9 cellular contexts compared by ENCODE assay signal in genomic region chr1:109718495-109718894, GRCh38. TPM values are rescaled to one million over a fixed set of nuclear protein-coding genes. Genes with fewer than 3 reads are reported as not detected.
DNase-seq lines count a peak whose midpoint lies in the region; ATAC-seq, FAIRE-seq and TF ChIP-seq lines count a peak whose summit lies in the region.
"Had no signal": no experiment of that assay in that cellular context is flagged by ENCODE, and none has a peak within 500 bp of the region (broad histone marks: within the 10 kb centered on the region; RNA-seq: fewer than 3 reads in every experiment).

No MANE protein-coding gene starts in this region.

- H2AFZ ChIP-seq in H1 (ENCODE audit: low read length) = no peak overlapping the region

- H3K56ac ChIP-seq in H1 (replicated peaks; ENCODE audit: insufficient read length, low read depth, low read length) = no peak overlapping the region

- no peak overlapping the region for H2BK120ac ChIP-seq in H1 (replicated peaks; ENCODE audit: low read depth, low read length)

- no peaks in the 10 kb centered on the region for H3K79me1 ChIP-seq in H1 (ENCODE audit: low read depth, low read length)

- no peaks in the 10 kb centered on the region for H3K36me3 ChIP-seq in H1 (ENCODE audit: control insufficient read depth in 2 of 4, insufficient read depth in 4 of 4, low read length in 3 of 4)
- no peaks in the 10 kb centered on the region for H3K36me3 ChIP-seq in transverse colon

- no peaks in the 10 kb centered on the region for H3K79me2 ChIP-seq in H1 (ENCODE audit: control insufficient read depth in 1 of 2, insufficient read depth in 2 of 2, low read length in 2 of 2)

- in situ Hi-C loops in transverse colon (cut with MboI; ENCODE audit: low pct_ligation_motif_present in 1 of 4, low pct_unique_long_range_greater_than_20kb in 1 of 4, low sequenced_read_pairs in 3 of 4) = no loop called here

- no peak overlapping the region for H3K4ac ChIP-seq in H1 (replicated peaks; ENCODE audit: insufficient read length, low read depth, low read length)

- no peak for ATAC-seq in activated CD8-positive, alpha-beta T cell treated with anti-CD3 and anti-CD28 coated beads, Interleukin-2, amount 10 ng/mL, durations not matched to agents 7 days and 5 days
- no peak for ATAC-seq in activated CD8-positive, alpha-beta T cell treated with anti-CD3 and anti-CD28 coated beads for 36 hours
- ATAC-seq: naive thymus-derived CD8-positive, alpha-beta T cell had no signal

- H2AK5ac ChIP-seq in H1 (ENCODE audit: low read depth, low read length) = no peak overlapping the region

- no peaks in the 10 kb centered on the region for H3K9me3 ChIP-seq in H1 (ENCODE audit: insufficient read depth in 2 of 2, low read depth in 1 of 2, low read length in 1 of 2)
- H3K9me3 ChIP-seq in transverse colon = no peaks in the 10 kb centered on the region

- H2BK15ac ChIP-seq in H1 (ENCODE audit: low read length) = no peak overlapping the region

- H3K4me2 ChIP-seq in H1 (ENCODE audit: insufficient read depth in 1 of 2, low read depth in 2 of 2, low read length in 2 of 2) = no peak overlapping the region

- H3K4me1 Mint-ChIP-seq in activated CD8-positive, alpha-beta T cell treated with anti-CD3 and anti-CD28 coated beads, Interleukin-2, amount 10 ng/mL, durations not matched to agents 7 days and 5 days (ENCODE audit: low read depth) = no peaks in the 10 kb centered on the region
- H3K4me1 Mint-ChIP-seq in activated CD8-positive, alpha-beta T cell treated with anti-CD3 and anti-CD28 coated beads for 36 hours (ENCODE audit: low read depth) = peaks cover 4% of the 10 kb centered on the region

- no peaks in the 10 kb centered on the region for H3K9me3 Mint-ChIP-seq in activated CD8-positive, alpha-beta T cell treated with anti-CD3 and anti-CD28 coated beads, Interleukin-2, amount 10 ng/mL, durations not matched to agents 7 days and 5 days (ENCODE audit: insufficient read depth)
- H3K9me3 Mint-ChIP-seq in activated CD8-positive, alpha-beta T cell treated with anti-CD3 and anti-CD28 coated beads for 36 hours = no peaks in the 10 kb centered on the region
- H3K9me3 Mint-ChIP-seq: activated T-helper 2 cell treated with anti-CD3 and anti-CD28 coated beads, Interferon-gamma antibody, Interleukin-2, Interleukin-4, amounts not matched to agents 10 μg/mL and 5 μg/mL and 100 μg/mL, durations not matched to agents 14 hours and 24 hours and 36 hours; naive thymus-derived CD8-positive, alpha-beta T cell had no signal

- H3K4me3 ChIP-seq in H1 (ENCODE audit: extremely low read depth in 1 of 4, insufficient read depth in 2 of 4, low read depth in 3 of 4, low read length in 4 of 4) (no peak overlapping the region), transverse colon (no peak overlapping the region)

- no peaks in the 10 kb centered on the region for H4K20me1 ChIP-seq in H1 (replicated peaks in 1 of 2; ENCODE audit: control insufficient read depth in 1 of 2, insufficient read depth in 2 of 2, low read length in 2 of 2)

- H4K8ac ChIP-seq in H1 (ENCODE audit: extremely low read depth, insufficient read depth, low read length) = no peak overlapping the region

- no peak overlapping the region for H2BK5ac ChIP-seq in H1 (ENCODE audit: low read depth, low read length)

- H3K4me1 ChIP-seq in H1 (replicated peaks in 1 of 4; ENCODE audit: control insufficient read depth in 3 of 4, insufficient read depth in 4 of 4, low read length in 3 of 4) (no peaks in the 10 kb centered on the region), transverse colon (peaks cover 0 to 4% (median under 1%) of the 10 kb centered on the region in 4 donors)

- POLR2A ChIA-PET in activated CD8-positive, alpha-beta T cell treated with anti-CD3 and anti-CD28 coated beads, Interleukin-2, amount 10 ng/mL, durations not matched to agents 7 days and 5 days (lab: Charles Lee) = no interaction called here
- POLR2A ChIA-PET in activated CD8-positive, alpha-beta T cell treated with anti-CD3 and anti-CD28 coated beads for 36 hours (lab: Charles Lee) = no interaction called here
- POLR2A ChIA-PET in H1 (lab: Charles Lee; ENCODE audit: partially characterized antibody) = no interaction called here

- no peak overlapping the region for H3K4me3 Mint-ChIP-seq in activated CD8-positive, alpha-beta T cell treated with anti-CD3 and anti-CD28 coated beads, Interleukin-2, amount 10 ng/mL, durations not matched to agents 7 days and 5 days
- no peak overlapping the region for H3K4me3 Mint-ChIP-seq in activated CD8-positive, alpha-beta T cell treated with anti-CD3 and anti-CD28 coated beads for 36 hours
- H3K4me3 Mint-ChIP-seq: naive thymus-derived CD8-positive, alpha-beta T cell had no signal

- H3K27ac Mint-ChIP-seq in activated CD8-positive, alpha-beta T cell treated with anti-CD3 and anti-CD28 coated beads, Interleukin-2, amount 10 ng/mL, durations not matched to agents 7 days and 5 days = peak overlapping the region; percentile 47
- no peak overlapping the region for H3K27ac Mint-ChIP-seq in activated CD8-positive, alpha-beta T cell treated with anti-CD3 and anti-CD28 coated beads for 36 hours
- H3K27ac Mint-ChIP-seq: activated T-helper 2 cell treated with anti-CD3 and anti-CD28 coated beads, Interferon-gamma antibody, Interleukin-2, Interleukin-4, amounts not matched to agents 10 μg/mL and 5 μg/mL and 100 μg/mL, durations not matched to agents 14 hours and 24 hours and 36 hours; naive thymus-derived CD8-positive, alpha-beta T cell had no signal

- intact Hi-C loops in activated CD8-positive, alpha-beta T cell treated with anti-CD3 and anti-CD28 coated beads for 36 hours (cut with micrococcal nuclease) = no loop called here
- intact Hi-C loops in transverse colon (cut with DNase I; ENCODE audit: low total_unique reads) = no loop called here

- TF ChIP-seq RAD21 in H1 (IDR thresholded peaks at IDR 0.05 in 1 of 2, conservative IDR thresholded peaks at IDR 0.05 in 1 of 2; ENCODE audit: low read depth in 2 of 2, low read length in 2 of 2) = peak; percentile 29 to 50

- H3K36me3 Mint-ChIP-seq in activated CD8-positive, alpha-beta T cell treated with anti-CD3 and anti-CD28 coated beads, Interleukin-2, amount 10 ng/mL, durations not matched to agents 7 days and 5 days (ENCODE audit: low read depth) = no peaks in the 10 kb centered on the region
- no peaks in the 10 kb centered on the region for H3K36me3 Mint-ChIP-seq in activated CD8-positive, alpha-beta T cell treated with anti-CD3 and anti-CD28 coated beads for 36 hours (ENCODE audit: low read depth)
- H3K36me3 Mint-ChIP-seq: naive thymus-derived CD8-positive, alpha-beta T cell had no signal

- H3K14ac ChIP-seq in H1 (ENCODE audit: insufficient read length) = no peak overlapping the region

- DNase-seq in activated CD8-positive, alpha-beta T cell treated with anti-CD3 and anti-CD28 coated beads, Interleukin-2, amount 10 ng/mL, durations not matched to agents 7 days and 5 days = no peak
- DNase-seq in activated CD8-positive, alpha-beta T cell treated with anti-CD3 and anti-CD28 coated beads for 36 hours = no peak
- DNase-seq in H1 (ENCODE audit: low read depth in 1 of 2, low spot score in 2 of 2) = no peak
- DNase-seq in transverse colon = no peak
- DNase-seq in GM20000 (ENCODE audit: low spot score) = no peak
- DNase-seq in stimulated activated CD4-positive, alpha-beta T cell treated with anti-CD3 and anti-CD28 coated beads, Interleukin-15, amount 100 ng/mL, for 24 hours = no peak
- DNase-seq: MV-4-11; naive thymus-derived CD8-positive, alpha-beta T cell had no signal

- no peak overlapping the region for H3K27ac ChIP-seq in H1 (ENCODE audit: low read depth, low read length)
- no peak overlapping the region for H3K27ac ChIP-seq in transverse colon

- no peak overlapping the region for H4K5ac ChIP-seq in H1 (ENCODE audit: insufficient read length, low read depth, low read length)

- no peak overlapping the region for H2BK12ac ChIP-seq in H1 (ENCODE audit: low read depth, low read length)

- 90% methylated on average over 2 of the region's 2 CpGs; no CpG with 5 or more reads in 1 of the 2 experiments for WGBS in H1 (ENCODE audit: extremely low coverage in 1 of 2, insufficient coverage in 1 of 2, insufficient read length in 1 of 2, insufficient replicate concordance in 2 of 2, low coverage in 1 of 2, low lambda C conversion rate in 2 of 2, missing lambda C conversion rate in 1 of 2), 2 experiments
- WGBS in transverse colon (ENCODE audit: low coverage in 1 of 2), 2 donors = 60 to 80% methylated on average over 1 to 2 of the region's 2 CpGs

- TF ChIP-seq POLR2A in H1 (IDR thresholded peaks at IDR 0.05; ENCODE audit: control extremely low read depth in 1 of 2, low read depth in 2 of 2, low read length in 2 of 2) (no peak), transverse colon (IDR thresholded peaks at IDR 0.05) (no peak)

- peaks cover 13% of the 10 kb centered on the region for H3K27me3 Mint-ChIP-seq in activated CD8-positive, alpha-beta T cell treated with anti-CD3 and anti-CD28 coated beads, Interleukin-2, amount 10 ng/mL, durations not matched to agents 7 days and 5 days (ENCODE audit: low read depth)
- H3K27me3 Mint-ChIP-seq in activated CD8-positive, alpha-beta T cell treated with anti-CD3 and anti-CD28 coated beads for 36 hours = peaks cover 4% of the 10 kb centered on the region

- no peak for TF ChIP-seq CTCF in activated CD8-positive, alpha-beta T cell treated with anti-CD3 and anti-CD28 coated beads for 36 hours (IDR thresholded peaks at IDR 0.05)
- TF ChIP-seq CTCF in H1 (IDR thresholded peaks at IDR 0.05; ENCODE audit: control extremely low read depth in 1 of 3, insufficient read depth in 1 of 3, low read depth in 1 of 3, low read length in 3 of 3) = peak in 1 of 3 experiments; percentile 10; a peak in 1 of 4 replicates
- peak in 4 of 5 experiments; percentile 18 to 44 (median 30) for TF ChIP-seq CTCF in transverse colon (IDR thresholded peaks at IDR 0.05)
- no peak for TF ChIP-seq CTCF in GM20000 (IDR thresholded peaks at IDR 0.05; ENCODE audit: extremely low read depth, missing control alignments)

- no peak overlapping the region for H3K18ac ChIP-seq in H1 (ENCODE audit: extremely low read depth, low read length)

- no peaks in the 10 kb centered on the region for H3K27me3 ChIP-seq in H1 (replicated peaks in 1 of 4; ENCODE audit: control insufficient read depth in 3 of 4, extremely low read depth in 1 of 4, insufficient read depth in 3 of 4, low read length in 3 of 4)
- H3K27me3 ChIP-seq in transverse colon = no peaks in the 10 kb centered on the region

- H3K23ac ChIP-seq in H1 (ENCODE audit: insufficient read length) = no peak overlapping the region

- CTCF ChIA-PET in activated CD8-positive, alpha-beta T cell treated with anti-CD3 and anti-CD28 coated beads, Interleukin-2, amount 10 ng/mL, durations not matched to agents 7 days and 5 days (lab: Charles Lee) = interaction anchor here (1.5 to 2.9 kb wide), 3 partner anchors 56 to 266 kb away, joined by 4 to 11 read pairs (median 7); partner anchors contain the start of gene AHCYL1
- CTCF ChIA-PET in activated CD8-positive, alpha-beta T cell treated with anti-CD3 and anti-CD28 coated beads for 36 hours (lab: Charles Lee) = interaction anchor here (0.9 to 1.1 kb wide), 3 partner anchors 56 to 777 kb away, joined by 3 read pairs; no protein-coding TSS in a partner anchor
- CTCF ChIA-PET in H1 (lab: Charles Lee; ENCODE audit: partially characterized antibody) = interaction anchor here (0.6 to 7.4 kb wide), 14 partner anchors 10 to 196 kb away, joined by 3 to 51 read pairs (median 4); partner anchors contain the start of gene GSTM1

- TF ChIP-seq EP300 in H1 (IDR thresholded peaks at IDR 0.05; ENCODE audit: borderline replicate concordance in 1 of 2, low read depth in 2 of 2, low read length in 2 of 2) (no peak), transverse colon (IDR thresholded peaks at IDR 0.05; ENCODE audit: low read depth) (no peak)

- no peaks in the 10 kb centered on the region for H3K23me2 ChIP-seq in H1 (ENCODE audit: low read depth, low read length)

- H2BK20ac ChIP-seq in H1 (ENCODE audit: low read length) = no peak overlapping the region

- FAIRE-seq in H1 (lab: Jason Lieb, UNC) = no peak

- H4K91ac ChIP-seq in H1 (replicated peaks; ENCODE audit: insufficient read length, low read length) = no peak overlapping the region

- H3K9ac ChIP-seq in H1 (replicated peaks in 1 of 4; ENCODE audit: extremely low read depth in 1 of 4, low read depth in 3 of 4, low read length in 3 of 4) = no peak overlapping the region

RNA-seq across cellular contexts. Expression of gene GSTM5, which starts 6.4 kb away (rescaled TPM):
- under 1 TPM in 1 of 2 experiments, not detected in 1; 0.05 TPM for total RNA-seq in activated CD8-positive, alpha-beta T cell treated with anti-CD3 and anti-CD28 coated beads, Interleukin-2, amount 10 ng/mL, durations not matched to agents 7 days and 5 days
- under 1 TPM; 0.49 to 0.50 TPM for total RNA-seq in activated CD8-positive, alpha-beta T cell treated with anti-CD3 and anti-CD28 coated beads for 36 hours
- 0.24 and 0.25 TPM in 2 replicates for total RNA-seq in H1 (2021; fragmentation: NEBNext Ultra II Directional; extraction: Animal tissue kit (Norgen Biotek cat#: 25700))
- 0.64 and 0.89 TPM in 2 replicates for polyA plus RNA-seq in H1 (2011; rRNA removed)
- 0.90 TPM for polyA plus RNA-seq in H1 (2011; cell fraction: cytosol; rRNA removed)
- 0.96 TPM for polyA plus RNA-seq in H1 (2011; cell fraction: nucleus; rRNA removed)
- polyA plus RNA-seq in H1 (2012, experiment 1 of 2) = 0.37 to 0.86 TPM (median 0.51 TPM) in 4 replicates
- polyA plus RNA-seq in H1 (2012, experiment 2 of 2) = 0.91 TPM
- polyA plus RNA-seq in H1 (2013, experiment 1 of 2) = 0.20 TPM
- 0.11 TPM for polyA plus RNA-seq in H1 (2013, experiment 2 of 2)
- 0.50 and 2.0 TPM in 2 replicates for polyA minus RNA-seq in H1 (2011; rRNA and poly(A)+ RNA removed)
- not detected for polyA minus RNA-seq in H1 (2011; cell fraction: cytosol; rRNA and poly(A)+ RNA removed)
- polyA minus RNA-seq in H1 (2011; cell fraction: nucleus; rRNA and poly(A)+ RNA removed) = 0.40 TPM
- total RNA-seq in transverse colon = 1 to 10 TPM in 2 of 4 donors, not detected in 2; 1.2 to 1.4 TPM
- total RNA-seq: naive thymus-derived CD8-positive, alpha-beta T cell had no signal

RNA-seq across cellular contexts. Expression of gene GSTM3, which starts 22.3 kb away (rescaled TPM):
- 1 to 10 TPM; 5.8 to 7.6 TPM for total RNA-seq in activated CD8-positive, alpha-beta T cell treated with anti-CD3 and anti-CD28 coated beads, Interleukin-2, amount 10 ng/mL, durations not matched to agents 7 days and 5 days
- 10 to 100 TPM; 40.8 to 42.0 TPM for total RNA-seq in activated CD8-positive, alpha-beta T cell treated with anti-CD3 and anti-CD28 coated beads for 36 hours
- total RNA-seq in H1 (2021; fragmentation: NEBNext Ultra II Directional; extraction: Animal tissue kit (Norgen Biotek cat#: 25700)) = 2.2 and 4.3 TPM in 2 replicates
- 3.0 and 5.1 TPM in 2 replicates for polyA plus RNA-seq in H1 (2011; rRNA removed)
- polyA plus RNA-seq in H1 (2011; cell fraction: cytosol; rRNA removed) = 6.3 TPM
- 2.9 TPM for polyA plus RNA-seq in H1 (2011; cell fraction: nucleus; rRNA removed)
- polyA plus RNA-seq in H1 (2012, experiment 1 of 2) = 4.2 to 7.7 TPM (median 6.0 TPM) in 4 replicates
- polyA plus RNA-seq in H1 (2012, experiment 2 of 2) = 2.0 TPM
- 4.0 TPM for polyA plus RNA-seq in H1 (2013, experiment 1 of 2)
- polyA plus RNA-seq in H1 (2013, experiment 2 of 2) = 5.0 TPM
- polyA minus RNA-seq in H1 (2011; rRNA and poly(A)+ RNA removed) = 7.7 and 11.4 TPM in 2 replicates
- 4.3 TPM for polyA minus RNA-seq in H1 (2011; cell fraction: cytosol; rRNA and poly(A)+ RNA removed)
- 5.0 TPM for polyA minus RNA-seq in H1 (2011; cell fraction: nucleus; rRNA and poly(A)+ RNA removed)
- 10 to 100 TPM in 3 of 4 donors, 1 to 10 TPM in 1; 8.2 to 34.1 (median 24.3) TPM for total RNA-seq in transverse colon

RNA-seq across cellular contexts. Expression of gene GSTM1, which starts 30.9 kb away (rescaled TPM):
- total RNA-seq in activated CD8-positive, alpha-beta T cell treated with anti-CD3 and anti-CD28 coated beads, Interleukin-2, amount 10 ng/mL, durations not matched to agents 7 days and 5 days = 10 to 100 TPM; 30.2 to 31.5 TPM
- 10 to 100 TPM; 47.9 to 49.6 TPM for total RNA-seq in activated CD8-positive, alpha-beta T cell treated with anti-CD3 and anti-CD28 coated beads for 36 hours
- 16.5 and 16.7 TPM in 2 replicates for total RNA-seq in H1 (2021; fragmentation: NEBNext Ultra II Directional; extraction: Animal tissue kit (Norgen Biotek cat#: 25700))
- polyA plus RNA-seq in H1 (2011; rRNA removed) = 38.8 and 42.5 TPM in 2 replicates
- polyA plus RNA-seq in H1 (2011; cell fraction: cytosol; rRNA removed) = 26.7 TPM
- 28.2 TPM for polyA plus RNA-seq in H1 (2011; cell fraction: nucleus; rRNA removed)
- 24.9 to 30.5 TPM (median 26.7 TPM) in 4 replicates for polyA plus RNA-seq in H1 (2012, experiment 1 of 2)
- 37.3 TPM for polyA plus RNA-seq in H1 (2012, experiment 2 of 2)
- 15.8 TPM for polyA plus RNA-seq in H1 (2013, experiment 1 of 2)
- 16.5 TPM for polyA plus RNA-seq in H1 (2013, experiment 2 of 2)
- polyA minus RNA-seq in H1 (2011; rRNA and poly(A)+ RNA removed) = 15.3 and 17.1 TPM in 2 replicates
- 5.8 TPM for polyA minus RNA-seq in H1 (2011; cell fraction: cytosol; rRNA and poly(A)+ RNA removed)
- polyA minus RNA-seq in H1 (2011; cell fraction: nucleus; rRNA and poly(A)+ RNA removed) = 10.2 TPM
- total RNA-seq in transverse colon = 10 to 100 TPM in 1 of 4 donors, not detected in 3; 18.1 TPM

RNA-seq across cellular contexts. Expression of gene EPS8L3, which starts 45.2 kb away (rescaled TPM):
- not detected for total RNA-seq in activated CD8-positive, alpha-beta T cell treated with anti-CD3 and anti-CD28 coated beads, Interleukin-2, amount 10 ng/mL, durations not matched to agents 7 days and 5 days
- total RNA-seq in activated CD8-positive, alpha-beta T cell treated with anti-CD3 and anti-CD28 coated beads for 36 hours = not detected
- not detected in 2 replicates for total RNA-seq in H1 (2021; fragmentation: NEBNext Ultra II Directional; extraction: Animal tissue kit (Norgen Biotek cat#: 25700))
- not detected in 2 replicates for polyA plus RNA-seq in H1 (2011; rRNA removed)
- 0.09 TPM for polyA plus RNA-seq in H1 (2011; cell fraction: cytosol; rRNA removed)
- polyA plus RNA-seq in H1 (2011; cell fraction: nucleus; rRNA removed) = not detected
- not detected in 4 replicates for polyA plus RNA-seq in H1 (2012, experiment 1 of 2)
- not detected for polyA plus RNA-seq in H1 (2012, experiment 2 of 2)
- polyA plus RNA-seq in H1 (2013, experiment 1 of 2) = not detected
- polyA plus RNA-seq in H1 (2013, experiment 2 of 2) = not detected
- not detected in 2 replicates for polyA minus RNA-seq in H1 (2011; rRNA and poly(A)+ RNA removed)
- not detected for polyA minus RNA-seq in H1 (2011; cell fraction: cytosol; rRNA and poly(A)+ RNA removed)
- polyA minus RNA-seq in H1 (2011; cell fraction: nucleus; rRNA and poly(A)+ RNA removed) = not detected
- 100 to 1,000 TPM; 228 to 468 (median 363) TPM for total RNA-seq in transverse colon
- total RNA-seq: activated T-helper 2 cell treated with anti-CD3 and anti-CD28 coated beads, Interferon-gamma antibody, Interleukin-2, Interleukin-4, amounts not matched to agents 10 μg/mL and 5 μg/mL and 100 μg/mL, durations not matched to agents 14 hours and 24 hours and 36 hours; naive thymus-derived CD8-positive, alpha-beta T cell had no signal
- polyA plus RNA-seq: naive thymus-derived CD8-positive, alpha-beta T cell had no signal

RNA-seq across cellular contexts. Expression of gene GSTM2, which starts 50.6 kb away (rescaled TPM):
- 10 to 100 TPM; 18.2 to 19.3 TPM for total RNA-seq in activated CD8-positive, alpha-beta T cell treated with anti-CD3 and anti-CD28 coated beads, Interleukin-2, amount 10 ng/mL, durations not matched to agents 7 days and 5 days
- total RNA-seq in activated CD8-positive, alpha-beta T cell treated with anti-CD3 and anti-CD28 coated beads for 36 hours = 10 to 100 TPM; 13.6 to 16.2 TPM
- 9.6 and 12.2 TPM in 2 replicates for total RNA-seq in H1 (2021; fragmentation: NEBNext Ultra II Directional; extraction: Animal tissue kit (Norgen Biotek cat#: 25700))
- 20.7 and 23.1 TPM in 2 replicates for polyA plus RNA-seq in H1 (2011; rRNA removed)
- polyA plus RNA-seq in H1 (2011; cell fraction: cytosol; rRNA removed) = 19.4 TPM
- polyA plus RNA-seq in H1 (2011; cell fraction: nucleus; rRNA removed) = 52.6 TPM
- 15.0 to 24.0 TPM (median 21.6 TPM) in 4 replicates for polyA plus RNA-seq in H1 (2012, experiment 1 of 2)
- polyA plus RNA-seq in H1 (2012, experiment 2 of 2) = 20.0 TPM
- 14.5 TPM for polyA plus RNA-seq in H1 (2013, experiment 1 of 2)
- 14.1 TPM for polyA plus RNA-seq in H1 (2013, experiment 2 of 2)
- polyA minus RNA-seq in H1 (2011; rRNA and poly(A)+ RNA removed) = 9.3 and 11.2 TPM in 2 replicates
- 3.3 TPM for polyA minus RNA-seq in H1 (2011; cell fraction: cytosol; rRNA and poly(A)+ RNA removed)
- polyA minus RNA-seq in H1 (2011; cell fraction: nucleus; rRNA and poly(A)+ RNA removed) = 14.2 TPM
- total RNA-seq in transverse colon = 10 to 100 TPM; 27.0 to 87.5 (median 57.2) TPM

Comparison
In these comparisons a context has a peak if more than half of its experiments do, and no peak if none do; other contexts are left out.
1. CTCF ChIP-seq: peak in transverse colon (4 of 5); none in activated CD8-positive, alpha-beta T cell treated with anti-CD3 and anti-CD28 coated beads for 36 hours (single experiment) and GM20000 (single experiment).